1 cellular context compared by ENCODE assay signal in genomic region chr14:68783408-68784297, GRCh38.
TF ChIP-seq lines count a peak whose summit lies in the region.

No MANE protein-coding gene starts in this region.

TF ChIP-seq in HepG2, 621 proteins besides CTCF, POLR2A, EP300 and RAD21 (continued from another document and continues in another):
- 0 out of 2 replicates have a peak, but pooled peaks have one; percentile 9 for TF ChIP-seq CEBPZ (IDR thresholded peaks at IDR 0.05; ENCODE audit: low read length)
- no peak for TF ChIP-seq FOXA1 (IDR thresholded peaks at IDR 0.05)
- TF ChIP-seq FOXA1 (CRISPR knock-in tag; IDR thresholded peaks at IDR 0.05) = peak; percentile 66
- TF ChIP-seq ZNF605 (CRISPR knock-in tag; IDR thresholded peaks at IDR 0.05) = no peak
- peak; percentile 30 for TF ChIP-seq CCAR2 (optimal IDR thresholded peaks at IDR 0.05; ENCODE audit: low read depth, low read length)
- TF ChIP-seq GLI4 (CRISPR knock-in tag; IDR thresholded peaks at IDR 0.05; ENCODE audit: borderline replicate concordance) = no peak
- no peak for TF ChIP-seq NFIC (IDR thresholded peaks at IDR 0.05; ENCODE audit: low read length)
- no peak for TF ChIP-seq ZNF235 (CRISPR knock-in tag; IDR thresholded peaks at IDR 0.05; ENCODE audit: borderline replicate concordance)
- peak; percentile 30; the same call in 1 of the 2 replicates for TF ChIP-seq DPF2 (CRISPR knock-in tag; IDR thresholded peaks at IDR 0.05; ENCODE audit: borderline replicate concordance, low read depth)
- TF ChIP-seq RFX3 (CRISPR knock-in tag; IDR thresholded peaks at IDR 0.05) = no peak
- TF ChIP-seq ZEB1 (IDR thresholded peaks at IDR 0.05; ENCODE audit: insufficient replicate concordance, low read depth) = peak; percentile 91
- TF ChIP-seq GATAD2A (CRISPR knock-in tag; IDR thresholded peaks at IDR 0.05) = no peak
- TF ChIP-seq CBX1 (IDR thresholded peaks at IDR 0.05; ENCODE audit: low read depth) = no peak
- no peak for TF ChIP-seq ZGPAT (CRISPR knock-in tag; IDR thresholded peaks at IDR 0.05)
- TF ChIP-seq HCFC1 (IDR thresholded peaks at IDR 0.05; ENCODE audit: low read depth, low read length) = no peak
- TF ChIP-seq ZNF383 (CRISPR knock-in tag; IDR thresholded peaks at IDR 0.05; ENCODE audit: borderline replicate concordance) = no peak
- TF ChIP-seq TFAP4 (IDR thresholded peaks at IDR 0.05; ENCODE audit: borderline replicate concordance, low read depth) = peak; percentile 78; the same call in 1 of the 2 replicates
- no peak for TF ChIP-seq NFYB (CRISPR knock-in tag; IDR thresholded peaks at IDR 0.05)
- TF ChIP-seq RARA (CRISPR knock-in tag; IDR thresholded peaks at IDR 0.05) = no peak
- no peak for TF ChIP-seq ONECUT2 (CRISPR knock-in tag; IDR thresholded peaks at IDR 0.05)
- TF ChIP-seq JARID2 (CRISPR knock-in tag; IDR thresholded peaks at IDR 0.05; ENCODE audit: insufficient replicate concordance) = peak; percentile 62
- no peak for TF ChIP-seq ZNF180 (CRISPR knock-in tag; IDR thresholded peaks at IDR 0.05; ENCODE audit: borderline replicate concordance, low read depth)
- no peak for TF ChIP-seq UBTF (CRISPR knock-in tag; IDR thresholded peaks at IDR 0.05)
- peak; percentile 56 for TF ChIP-seq FOXA3 (CRISPR knock-in tag; IDR thresholded peaks at IDR 0.05)
- TF ChIP-seq FOXP4 (CRISPR knock-in tag; IDR thresholded peaks at IDR 0.05) = 0 out of 2 replicates have a peak, but pooled peaks have one; percentile 9
- TF ChIP-seq ZNF34 (CRISPR knock-in tag; IDR thresholded peaks at IDR 0.05; ENCODE audit: borderline replicate concordance) = peak; percentile 32; the same call in 1 of the 2 replicates
- no peak for TF ChIP-seq NFKB2 (CRISPR knock-in tag; IDR thresholded peaks at IDR 0.05; ENCODE audit: borderline replicate concordance)
- no peak for TF ChIP-seq ZNF484 (CRISPR knock-in tag; IDR thresholded peaks at IDR 0.05; ENCODE audit: borderline replicate concordance, low read depth)
- no peak for TF ChIP-seq HOXA7 (CRISPR knock-in tag; IDR thresholded peaks at IDR 0.05)
- TF ChIP-seq SP4 (CRISPR knock-in tag; IDR thresholded peaks at IDR 0.05) = no peak
- TF ChIP-seq REPIN1 (CRISPR knock-in tag; IDR thresholded peaks at IDR 0.05; ENCODE audit: borderline replicate concordance, low read depth) = 0 out of 2 replicates have a peak, but pooled peaks have one; percentile 46
- TF ChIP-seq IKZF1 (IDR thresholded peaks at IDR 0.05) = no peak
- no peak for TF ChIP-seq ZNF598 (CRISPR knock-in tag; IDR thresholded peaks at IDR 0.05; ENCODE audit: borderline replicate concordance)
- 0 out of 2 replicates have a peak, but pooled peaks have one; percentile 12 for TF ChIP-seq MXD4 (CRISPR knock-in tag; IDR thresholded peaks at IDR 0.05)
- TF ChIP-seq SALL1 (CRISPR knock-in tag; IDR thresholded peaks at IDR 0.05) = peak; percentile 1; the same call in 1 of the 2 replicates
- no peak; the same call in 1 of the 2 replicates for TF ChIP-seq TMF1 (CRISPR knock-in tag; IDR thresholded peaks at IDR 0.05; ENCODE audit: low read depth)
- no peak for TF ChIP-seq ZFP37 (CRISPR knock-in tag; IDR thresholded peaks at IDR 0.05; ENCODE audit: borderline replicate concordance)
- TF ChIP-seq ZMYM3 (CRISPR knock-in tag; IDR thresholded peaks at IDR 0.05) = 0 out of 2 replicates have a peak, but pooled peaks have one; percentile 42
- peak; percentile 60; the same call in 1 of the 2 replicates for TF ChIP-seq RCOR2 (CRISPR knock-in tag; IDR thresholded peaks at IDR 0.05)
- TF ChIP-seq XBP1 (CRISPR knock-in tag; IDR thresholded peaks at IDR 0.05) = peak; percentile 56; the same call in 1 of the 2 replicates
- TF ChIP-seq KLF16 (CRISPR knock-in tag; IDR thresholded peaks at IDR 0.05) = no peak
- no peak for TF ChIP-seq ZNF280D (CRISPR knock-in tag; IDR thresholded peaks at IDR 0.05)
- TF ChIP-seq AKAP8 (CRISPR knock-in tag; IDR thresholded peaks at IDR 0.05) = no peak
- TF ChIP-seq ZHX1 (CRISPR knock-in tag; IDR thresholded peaks at IDR 0.05; ENCODE audit: low read depth) = no peak
- no peak for TF ChIP-seq CBX5 (CRISPR knock-in tag; IDR thresholded peaks at IDR 0.05; ENCODE audit: borderline replicate concordance)
- no peak for TF ChIP-seq ZNF263 (CRISPR knock-in tag; IDR thresholded peaks at IDR 0.05)
- TF ChIP-seq HDAC6 (IDR thresholded peaks at IDR 0.05; ENCODE audit: low read depth, low read length) = no peak
- no peak; the same call in 1 of the 2 replicates for TF ChIP-seq TCF7 (IDR thresholded peaks at IDR 0.05; ENCODE audit: low read depth)
- no peak for TF ChIP-seq CENPX (CRISPR knock-in tag; IDR thresholded peaks at IDR 0.05)
- no peak for TF ChIP-seq ZNF512B (CRISPR knock-in tag; IDR thresholded peaks at IDR 0.05; ENCODE audit: borderline replicate concordance)
